Comparison of ENCODE assay signal across 16 cellular contexts in the genomic region with DNA sequence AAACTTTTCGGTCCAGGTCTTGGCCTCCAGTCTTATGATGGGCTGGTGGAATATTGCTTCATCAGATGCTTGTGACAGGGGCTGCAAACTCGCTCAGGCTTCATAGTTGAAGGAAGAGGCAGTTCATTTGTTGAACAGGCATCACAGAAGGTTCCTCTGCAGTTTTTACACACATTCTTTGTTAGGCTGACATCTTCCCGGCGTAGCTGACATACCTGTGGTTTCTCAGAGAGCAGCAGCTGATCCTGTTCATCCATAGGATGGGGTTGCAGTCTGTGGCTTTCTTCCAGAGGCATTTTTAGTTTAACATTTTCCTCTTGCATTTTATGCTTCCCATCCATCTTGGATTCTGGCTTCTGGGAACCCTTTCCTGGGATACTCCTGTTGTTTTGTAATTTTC.
DNase-seq lines count a peak whose midpoint lies in the region; ATAC-seq and TF ChIP-seq lines count a peak whose summit lies in the region.
"Had no signal": no experiment of that assay in that cellular context is flagged by ENCODE, and none has a peak within 500 bp of the region (broad histone marks: within the 10 kb centered on the region; RNA-seq: fewer than 3 reads in every experiment).

No MANE protein-coding gene starts in this region.

- no peaks in the 10 kb centered on the region for H3K36me3 ChIP-seq in SJCRH30
- no peaks in the 10 kb centered on the region for H3K36me3 ChIP-seq in fibroblast of lung (ENCODE audit: control insufficient read depth, insufficient read depth, low read length)
- H3K36me3 ChIP-seq: uterus had no signal

- DNase-seq in EL: peak; percentile 31
- DNase-seq in SJCRH30: peak; percentile 90 to 94
- peak; percentile 79 to 95 for DNase-seq in fibroblast of lung (ENCODE audit: low read depth in 2 of 2)
- DNase-seq in osteocyte (ENCODE audit: extremely low spot score, unreplicated experiment): no peak
- DNase-seq in NCI-H526 treated with DMSO at 0.1 percent for 48 hours (lab: John Stamatoyannopoulos, UW): no peak
- no peak for DNase-seq in natural killer cell
- no peak for DNase-seq in NCI-H82 (lab: John Stamatoyannopoulos, UW)
- no peak for DNase-seq in activated effector memory CD4-positive, alpha-beta T cell treated with Interleukin-2 at 50 U/mL for 16 hours
- DNase-seq: activated T-cell treated with anti-CD3 and anti-CD28 coated beads, Interleukin-2, amount 50 U/mL, for 1 hour; naive thymus-derived CD4-positive, alpha-beta T cell; retina; stimulated activated CD4-positive, alpha-beta T cell treated with anti-CD3 and anti-CD28 coated beads, Interleukin-4, amount 100 ng/mL, for 24 hours; uterus had no signal

- H3K36me3 Mint-ChIP-seq in osteocyte (ENCODE audit: unreplicated experiment) (no peaks in the 10 kb centered on the region), natural killer cell (no peaks in the 10 kb centered on the region)
- H3K36me3 Mint-ChIP-seq: naive thymus-derived CD4-positive, alpha-beta T cell; stimulated activated effector memory CD8-positive, alpha-beta T cell treated with anti-CD3 and anti-CD28 coated beads, Interleukin-12 subunit alpha, Interleukin-12 subunit beta, amount 100 ng/mL, for 72 hours had no signal

- intact Hi-C loops in natural killer cell (cut with micrococcal nuclease): no loop called here

- H3K27ac ChIP-seq in SJCRH30 (peak overlapping the region; percentile 93), fibroblast of lung (ENCODE audit: insufficient read depth, low read length) (no peak overlapping the region)
- H3K27ac ChIP-seq: HL-60, uterus had no signal

- no peaks in the 10 kb centered on the region for H4K20me1 ChIP-seq in fibroblast of lung (ENCODE audit: control insufficient read depth, extremely low read depth, insufficient read depth, low read length)

- H3K27ac Mint-ChIP-seq in osteocyte (ENCODE audit: unreplicated experiment) (peak overlapping the region; percentile 75), natural killer cell (no peak overlapping the region)
- H3K27ac Mint-ChIP-seq: naive thymus-derived CD4-positive, alpha-beta T cell; stimulated activated effector memory CD8-positive, alpha-beta T cell treated with anti-CD3 and anti-CD28 coated beads, Interleukin-12 subunit alpha, Interleukin-12 subunit beta, amount 100 ng/mL, for 72 hours had no signal

- H3K79me2 ChIP-seq in fibroblast of lung (ENCODE audit: control insufficient read depth, insufficient read depth, low read length): no peaks in the 10 kb centered on the region

- TF ChIP-seq CTCF in fibroblast of lung (conservative IDR thresholded peaks at IDR 0.05 in 1 of 2, IDR thresholded peaks at IDR 0.05 in 1 of 2; ENCODE audit: low read depth in 1 of 2, low read length in 2 of 2) (no peak), osteocyte (IDR thresholded peaks at IDR 0.05) (no peak), natural killer cell (IDR thresholded peaks at IDR 0.05) (no peak)

- H3K9me3 ChIP-seq in SJCRH30 (replicated peaks) (no peaks in the 10 kb centered on the region), fibroblast of lung (ENCODE audit: control insufficient read depth, insufficient read depth, low read depth, low read length) (no peaks in the 10 kb centered on the region)
- H3K9me3 ChIP-seq: uterus had no signal

- H3K4me3 ChIP-seq in SJCRH30 (peak overlapping the region; percentile 45), fibroblast of lung (replicated peaks in 1 of 4; ENCODE audit: control extremely low read depth in 1 of 4, insufficient read depth in 1 of 4, low read depth in 3 of 4, low read length in 4 of 4) (no peak overlapping the region)
- H3K4me3 ChIP-seq: uterus had no signal

- no peak overlapping the region for H3K4me3 Mint-ChIP-seq in osteocyte (ENCODE audit: unreplicated experiment)
- H3K4me3 Mint-ChIP-seq in natural killer cell: no peak overlapping the region
- H3K4me3 Mint-ChIP-seq: naive thymus-derived CD4-positive, alpha-beta T cell; stimulated activated effector memory CD8-positive, alpha-beta T cell treated with anti-CD3 and anti-CD28 coated beads, Interleukin-12 subunit alpha, Interleukin-12 subunit beta, amount 100 ng/mL, for 72 hours had no signal

- no peaks in the 10 kb centered on the region for H3K9me3 Mint-ChIP-seq in osteocyte (ENCODE audit: unreplicated experiment)
- peaks cover 4 to 11% of the 10 kb centered on the region in 2 donors for H3K9me3 Mint-ChIP-seq in natural killer cell

- peaks cover 47% of the 10 kb centered on the region for H3K4me1 ChIP-seq in SJCRH30
- no peaks in the 10 kb centered on the region for H3K4me1 ChIP-seq in fibroblast of lung (ENCODE audit: control insufficient read depth, extremely low read depth, insufficient read depth, low read length)
- H3K4me1 ChIP-seq: uterus had no signal

- ATAC-seq in natural killer cell: no peak
- ATAC-seq: HCT116; naive thymus-derived CD4-positive, alpha-beta T cell; stimulated activated effector memory CD8-positive, alpha-beta T cell treated with anti-CD3 and anti-CD28 coated beads, Interleukin-12 subunit alpha, Interleukin-12 subunit beta, amount 100 ng/mL, for 72 hours had no signal

- no peaks in the 10 kb centered on the region for H3K27me3 Mint-ChIP-seq in osteocyte (ENCODE audit: unreplicated experiment)
- no peaks in the 10 kb centered on the region for H3K27me3 Mint-ChIP-seq in natural killer cell (ENCODE audit: low read depth in 2 of 2)
- H3K27me3 Mint-ChIP-seq: naive thymus-derived CD4-positive, alpha-beta T cell had no signal

- H3K27me3 ChIP-seq in SJCRH30 (no peaks in the 10 kb centered on the region), fibroblast of lung (ENCODE audit: control insufficient read depth, insufficient read depth, low read length) (no peaks in the 10 kb centered on the region)
- H3K27me3 ChIP-seq: uterus had no signal

- H3K9ac ChIP-seq in fibroblast of lung (ENCODE audit: insufficient read depth, low read length): no peak overlapping the region

- H3K4me1 Mint-ChIP-seq in osteocyte (ENCODE audit: unreplicated experiment) (peaks cover 37% of the 10 kb centered on the region), natural killer cell (no peaks in the 10 kb centered on the region)
- H3K4me1 Mint-ChIP-seq: naive thymus-derived CD4-positive, alpha-beta T cell; stimulated activated effector memory CD8-positive, alpha-beta T cell treated with anti-CD3 and anti-CD28 coated beads, Interleukin-12 subunit alpha, Interleukin-12 subunit beta, amount 100 ng/mL, for 72 hours had no signal

- H3K4me2 ChIP-seq in fibroblast of lung (ENCODE audit: extremely low read depth, insufficient read depth, low read length): no peak overlapping the region

- no peak overlapping the region for H2AFZ ChIP-seq in fibroblast of lung (ENCODE audit: low read length)

Comparison
In these comparisons a context has a peak if more than half of its experiments do, and no peak if none do; other contexts are left out.
1. DNase-seq: peak in EL (single experiment), SJCRH30 (2 of 2) and fibroblast of lung (2 of 2); none in osteocyte (single experiment), NCI-H526 treated with DMSO at 0.1 percent for 48 hours (single experiment), natural killer cell (single experiment), NCI-H82 (single experiment) and activated effector memory CD4-positive, alpha-beta T cell treated with Interleukin-2 at 50 U/mL for 16 hours (single experiment).